Comparison of ENCODE assay signal across 8 cellular contexts in genomic region chr19:44657211-44657921, GRCh38. TPM values are rescaled to one million over a fixed set of nuclear protein-coding genes. Genes with fewer than 3 reads are reported as not detected.
A peak's percentile ranks its signal among the peaks of the same experiment; 100 is the strongest.
DNase-seq lines count a peak whose midpoint lies in the region; ATAC-seq, FAIRE-seq and TF ChIP-seq lines count a peak whose summit lies in the region.

No MANE protein-coding gene starts in this region.

- H3K36me3 ChIP-seq in pancreas (peaks cover 0 to 53% (median 0%) of the 10 kb centered on the region in 3 donors), upper lobe of left lung (peaks cover 11 to 93% (median 63%) of the 10 kb centered on the region in 4 donors)

- intact Hi-C loops in pancreas (cut with DNase I): loop anchor here (5.0 kb wide), 3 partner anchors 75 to 85 kb away; no protein-coding TSS in a partner anchor

- WGBS in pancreas, 2 donors: 34 to 39% methylated on average over 24 to 25 of the region's 25 CpGs
- WGBS in upper lobe of left lung, 2 donors: 43% methylated on average over 24 to 25 of the region's 25 CpGs

- TF ChIP-seq CTCF in fibroblast of the aortic adventitia (IDR thresholded peaks at IDR 0.05; ENCODE audit: insufficient read depth, low read length) (peak; percentile 94), pancreas (IDR thresholded peaks at IDR 0.05) (peak; percentile 80 to 91 (median 84)), upper lobe of left lung (IDR thresholded peaks at IDR 0.05) (peak; percentile 85 to 95 (median 92))

- H3K4me1 ChIP-seq in pancreas: no peaks in the 10 kb centered on the region
- H3K4me1 ChIP-seq in upper lobe of left lung: peaks cover 0 to 10% (median 1%) of the 10 kb centered on the region in 4 donors

- peak; percentile 62 to 78 (median 75) for ATAC-seq in pancreas
- peak; percentile 74 to 79 for ATAC-seq in upper lobe of left lung (ENCODE audit: low FRiP score in 2 of 2)
- no peak for ATAC-seq in HG02571 (IDR thresholded peaks at IDR 0.05; ENCODE audit: unreplicated experiment)

- DNase-seq in AML-193 (lab: John Stamatoyannopoulos, UW) (peak; percentile 16 to 26), H4 (ENCODE audit: low spot score) (peak; percentile 32), OCI-M1 (lab: John Stamatoyannopoulos, UW) (peak; percentile 90), fibroblast of the aortic adventitia (ENCODE audit: low read depth) (peak; percentile 83), pancreas (peak; percentile 37 to 83 (median 69)), upper lobe of left lung (peak; percentile 57 to 68)
- DNase-seq in activated T-cell treated with anti-CD3 and anti-CD28 coated beads, Interleukin-2, amount 50 U/mL, for 48 hours: peak; percentile 83

- TF ChIP-seq POLR2A in upper lobe of left lung (IDR thresholded peaks at IDR 0.05): no peak

- no peak for TF ChIP-seq EP300 in upper lobe of left lung (IDR thresholded peaks at IDR 0.05)

- H3K27me3 ChIP-seq in pancreas (no peaks in the 10 kb centered on the region), upper lobe of left lung (no peaks in the 10 kb centered on the region)

- H3K4me3 ChIP-seq in fibroblast of the aortic adventitia (ENCODE audit: low read depth, low read length) (no peak overlapping the region), pancreas (no peak overlapping the region), upper lobe of left lung (no peak overlapping the region)

- H3K27ac ChIP-seq in pancreas (no peak overlapping the region), upper lobe of left lung (no peak overlapping the region)

- H3K9me3 ChIP-seq in pancreas: no peaks in the 10 kb centered on the region
- no peaks in the 10 kb centered on the region for H3K9me3 ChIP-seq in upper lobe of left lung

- FAIRE-seq in pancreas (lab: Jason Lieb, UNC): no peak

RNA-seq across cellular contexts. Expression of gene PVR, which starts 13.7 kb away (rescaled TPM):
- 41.9 and 46.0 TPM in 2 replicates for total RNA-seq in H4 (2014; rRNA removed; shearing (Covaris generic))
- total RNA-seq in fibroblast of the aortic adventitia (ENCODE audit: low replicate concordance): 16.7 and 31.5 TPM in 2 replicates
- total RNA-seq in pancreas: 10 to 100 TPM in 5 of 6 donors, 1 to 10 TPM in 1; 9.3 to 19.8 (median 14.8) TPM
- 10 to 100 TPM; 25.2 to 28.8 TPM for polyA plus RNA-seq in pancreas
- 10 to 100 TPM; 40.5 to 89.7 (median 44.2) TPM for total RNA-seq in upper lobe of left lung

RNA-seq across cellular contexts. Expression of gene CEACAM19, which starts 13.9 kb away (rescaled TPM):
- total RNA-seq in H4 (2014; rRNA removed; shearing (Covaris generic)): 0.23 and 1.0 TPM in 2 replicates
- total RNA-seq in fibroblast of the aortic adventitia (ENCODE audit: low replicate concordance): 1.3 and 2.5 TPM in 2 replicates
- 1 to 10 TPM; 2.4 to 6.4 (median 4.0) TPM for total RNA-seq in pancreas
- polyA plus RNA-seq in pancreas: 10 to 100 TPM; 20.6 to 27.7 TPM
- 10 to 100 TPM in 2 of 6 donors, 1 to 10 TPM in 4; 2.8 to 13.6 (median 7.2) TPM for total RNA-seq in upper lobe of left lung

RNA-seq across cellular contexts. Expression of gene CEACAM16, which starts 41.6 kb away (rescaled TPM):
- not detected in 2 replicates for total RNA-seq in H4 (2014; rRNA removed; shearing (Covaris generic))
- not detected in 2 replicates for total RNA-seq in fibroblast of the aortic adventitia (ENCODE audit: low replicate concordance)
- total RNA-seq in pancreas: 1 to 10 TPM in 1 of 6 donors, under 1 TPM in 3, not detected in 2; 0.16 to 1.0 (median 0.31) TPM
- under 1 TPM in 1 of 2 donors, not detected in 1; 0.57 TPM for polyA plus RNA-seq in pancreas
- not detected for total RNA-seq in upper lobe of left lung

RNA-seq across cellular contexts. Expression of gene IGSF23, which starts 44.0 kb away (rescaled TPM):
- total RNA-seq in H4 (2014; rRNA removed; shearing (Covaris generic)): not detected in 2 replicates
- total RNA-seq in fibroblast of the aortic adventitia (ENCODE audit: low replicate concordance) (not detected in 2 replicates), pancreas (1 to 10 TPM in 4 of 6 donors, under 1 TPM in 2; 0.43 to 1.3 (median 1.3) TPM), upper lobe of left lung (not detected)
- 1 to 10 TPM; 1.1 TPM for polyA plus RNA-seq in pancreas

Comparison
In these comparisons a context has a peak if more than half of its experiments do, and no peak if none do; other contexts are left out.
1. DNase-seq: peak in every context shown above with its lines; median percentile 90 in OCI-M1; 83 in activated T-cell treated with anti-CD3 and anti-CD28 coated beads, Interleukin-2, amount 50 U/mL, for 48 hours; 83 in fibroblast of the aortic adventitia; 69 in pancreas; 62 in upper lobe of left lung; 32 in H4; 21 in AML-193.